9 cellular contexts compared by ENCODE assay signal in the genomic region with DNA sequence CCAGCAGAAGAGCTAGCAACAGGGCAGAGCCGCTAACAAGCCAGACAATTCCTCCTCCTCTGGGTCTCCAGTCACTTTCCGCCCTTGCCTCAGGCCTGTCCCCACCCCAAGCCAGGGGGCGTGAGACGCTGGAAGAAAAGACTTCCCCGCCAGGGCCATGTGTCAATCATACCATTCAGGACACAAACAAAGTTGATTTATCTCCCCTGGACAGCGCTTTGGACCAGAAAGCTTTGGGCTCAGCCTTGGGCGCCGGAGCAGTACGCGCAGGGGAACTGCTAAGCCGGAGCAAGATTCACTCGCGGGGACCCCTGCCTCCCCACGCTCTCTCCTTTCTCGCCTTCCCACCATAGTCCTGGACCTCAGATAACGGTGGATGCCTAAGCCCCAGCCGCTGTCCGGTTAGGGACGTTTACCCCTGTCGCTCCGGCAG. TPM values are rescaled to one million over a fixed set of nuclear protein-coding genes. Genes with fewer than 3 reads are reported as not detected.
A peak's percentile ranks its signal among the peaks of the same experiment; 100 is the strongest.
DNase-seq lines count a peak whose midpoint lies in the region; ATAC-seq and TF ChIP-seq lines count a peak whose summit lies in the region.
"Had no signal": no experiment of that assay in that cellular context is flagged by ENCODE, and none has a peak within 500 bp of the region (broad histone marks: within the 10 kb centered on the region; RNA-seq: fewer than 3 reads in every experiment).

No MANE protein-coding gene starts in this region.

- TF ChIP-seq CTCF in AG09309 (IDR thresholded peaks at IDR 0.05; ENCODE audit: control insufficient read depth, insufficient read depth, low read depth, low read length, missing control alignments) (no peak), PC-3 (conservative IDR thresholded peaks at IDR 0.05; ENCODE audit: low read depth, low read length) (no peak), esophagus squamous epithelium (IDR thresholded peaks at IDR 0.05) (no peak)

- BruUV-seq in PC-3 (replicated peaks; lab: Mats Ljungman, UMichigan): no TSS peak

- DNase-seq in AG09309 (ENCODE audit: low read depth) (no peak), PC-3 (no peak), esophagus squamous epithelium (lab: John Stamatoyannopoulos, UW) (no peak), DMS153 (lab: John Stamatoyannopoulos, UW) (no peak), SKM-1 treated with dmso at 0.1 percent for 144 hours (lab: John Stamatoyannopoulos, UW; ENCODE audit: unreplicated experiment) (no peak), DMS114 treated with DMSO at 0.1 percent for 48 hours (lab: John Stamatoyannopoulos, UW; ENCODE audit: unreplicated experiment) (no peak), D341Med (ENCODE audit: low spot score) (no peak)
- no peak for DNase-seq in natural killer cell treated with Interleukin-12 subunit alpha and Interleukin-12 subunit beta and Interleukin-15 and Interleukin-18, amount 100 ng/mL, for 72 hours (ENCODE audit: low spot score)

- WGBS in esophagus squamous epithelium, 2 donors: 0 to 13% methylated on average over 2 to 3 of the region's 21 CpGs

- POLR2A ChIA-PET in PC-3 (lab: Charles Lee; ENCODE audit: unreplicated experiment): no interaction called here

- no peaks in the 10 kb centered on the region for H4K20me1 ChIP-seq in PC-3 (ENCODE audit: low read length)

- no peaks in the 10 kb centered on the region for H3K9me3 Mint-ChIP-seq in natural killer cell treated with Interleukin-12 subunit alpha and Interleukin-12 subunit beta and Interleukin-15 and Interleukin-18, amount 100 ng/mL, for 72 hours

- H3K36me3 ChIP-seq in PC-3 (ENCODE audit: low read depth, low read length) (no peaks in the 10 kb centered on the region), esophagus squamous epithelium (no peaks in the 10 kb centered on the region)

- H3K4me3 Mint-ChIP-seq in natural killer cell treated with Interleukin-12 subunit alpha and Interleukin-12 subunit beta and Interleukin-15 and Interleukin-18, amount 100 ng/mL, for 72 hours: peak overlapping the region; percentile 36

- no peaks in the 10 kb centered on the region for H3K9me2 ChIP-seq in PC-3 (replicated peaks; ENCODE audit: low read length)

- no peaks in the 10 kb centered on the region for H3K9me3 ChIP-seq in PC-3 (ENCODE audit: low read length)
- H3K9me3 ChIP-seq in esophagus squamous epithelium: no peaks in the 10 kb centered on the region

- CTCF ChIA-PET in PC-3 (lab: Charles Lee): no interaction called here

- H3K4me3 ChIP-seq in AG09309 (ENCODE audit: control insufficient read depth, low read depth, low read length): peak overlapping the region; percentile 55
- H3K4me3 ChIP-seq in PC-3 (ENCODE audit: low read length): peak overlapping the region; percentile 69
- H3K4me3 ChIP-seq in esophagus squamous epithelium: peak overlapping the region; percentile 20 to 72 (median 54)

- H3K27me3 ChIP-seq in PC-3 (ENCODE audit: low read length) (no peaks in the 10 kb centered on the region), esophagus squamous epithelium (peaks cover 0 to 27% (median 0%) of the 10 kb centered on the region in 4 donors)

- no peak for TF ChIP-seq POLR2A in esophagus squamous epithelium (IDR thresholded peaks at IDR 0.05)

- intact Hi-C loops in PC-3 (cut with micrococcal nuclease) (no loop called here), esophagus squamous epithelium (cut with DNase I) (no loop called here)

- no peaks in the 10 kb centered on the region for H3F3A ChIP-seq in PC-3 (ENCODE audit: low read length, unreplicated experiment)

- peak overlapping the region; percentile 7; the same call in 1 of the 2 replicates for H3K9ac ChIP-seq in PC-3 (ENCODE audit: low read length)

- peak overlapping the region; percentile 90 for H2AFZ ChIP-seq in PC-3 (ENCODE audit: low read length)

- H3K4me1 ChIP-seq in PC-3 (ENCODE audit: insufficient read depth, low read length) (peaks cover 9% of the 10 kb centered on the region; the same call in 1 of the 2 replicates), esophagus squamous epithelium (peaks cover 12 to 15% (median 13%) of the 10 kb centered on the region in 3 donors)

- no peak for ATAC-seq in PC-3
- ATAC-seq in natural killer cell treated with Interleukin-12 subunit alpha and Interleukin-12 subunit beta and Interleukin-15 and Interleukin-18, amount 100 ng/mL, for 72 hours: peak; percentile 9 to 12

- peak overlapping the region; percentile 95 for H3K4me2 ChIP-seq in PC-3 (ENCODE audit: low read length)

- H3K27me3 Mint-ChIP-seq in natural killer cell treated with Interleukin-12 subunit alpha and Interleukin-12 subunit beta and Interleukin-15 and Interleukin-18, amount 100 ng/mL, for 72 hours: peaks cover 39% of the 10 kb centered on the region in 2 donors

- peaks cover 6 to 16% of the 10 kb centered on the region in 2 donors for H3K4me1 Mint-ChIP-seq in natural killer cell treated with Interleukin-12 subunit alpha and Interleukin-12 subunit beta and Interleukin-15 and Interleukin-18, amount 100 ng/mL, for 72 hours (ENCODE audit: low read depth in 2 of 2)

- no peaks in the 10 kb centered on the region for H3K79me2 ChIP-seq in PC-3 (ENCODE audit: low read length)

- H3K27ac ChIP-seq in PC-3 (ENCODE audit: low read length) (no peak overlapping the region), esophagus squamous epithelium (peak overlapping the region in 3 of 4 donors; percentile 51 to 64 (median 52))

- no peak overlapping the region for H3K27ac Mint-ChIP-seq in natural killer cell treated with Interleukin-12 subunit alpha and Interleukin-12 subunit beta and Interleukin-15 and Interleukin-18, amount 100 ng/mL, for 72 hours

- H3K36me3 Mint-ChIP-seq in natural killer cell treated with Interleukin-12 subunit alpha and Interleukin-12 subunit beta and Interleukin-15 and Interleukin-18, amount 100 ng/mL, for 72 hours: no peaks in the 10 kb centered on the region

RNA-seq across cellular contexts. Expression of a gene that starts 0.5 kb away (rescaled TPM):
- total RNA-seq in PC-3 (2014; rRNA removed): 0.26 and 0.35 TPM in 2 replicates
- 1 to 10 TPM in 2 of 4 donors, under 1 TPM in 1, not detected in 1; 0.26 to 2.7 (median 1.1) TPM for total RNA-seq in esophagus squamous epithelium
- not detected for total RNA-seq in natural killer cell treated with Interleukin-12 subunit alpha and Interleukin-12 subunit beta and Interleukin-15 and Interleukin-18, amount 100 ng/mL, for 72 hours
- total RNA-seq: SK-MEL-5 had no signal

RNA-seq across cellular contexts. Expression of a gene that starts 46.7 kb away (rescaled TPM):
- not detected in 2 replicates for total RNA-seq in PC-3 (2014; rRNA removed)
- total RNA-seq in esophagus squamous epithelium: under 1 TPM in 1 of 4 donors, not detected in 3; 0.50 TPM
- total RNA-seq in natural killer cell treated with Interleukin-12 subunit alpha and Interleukin-12 subunit beta and Interleukin-15 and Interleukin-18, amount 100 ng/mL, for 72 hours: not detected
- total RNA-seq: SK-MEL-5 had no signal
